ENCODE assay signal across 31 cellular contexts in the genomic region with DNA sequence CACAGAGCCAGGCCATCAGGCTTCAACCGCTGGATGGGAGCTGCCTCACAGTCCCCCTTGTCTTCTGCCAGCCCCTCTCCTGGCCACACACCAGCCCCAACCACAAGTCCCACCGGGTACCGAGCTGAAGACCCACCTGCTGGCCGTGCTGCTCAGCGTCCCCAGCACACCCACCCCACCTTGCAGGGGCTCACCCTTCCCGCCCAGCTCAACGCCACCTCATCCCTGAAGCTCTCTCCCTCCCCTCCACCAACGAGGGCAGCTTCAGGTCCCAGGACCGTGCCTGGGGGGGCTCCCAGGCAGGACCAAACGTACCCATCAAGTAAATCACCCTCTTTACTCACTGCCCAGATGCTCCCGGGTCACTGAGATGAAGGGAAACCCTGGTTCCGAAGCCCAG.
"Had no signal": no experiment of that assay in that cellular context is flagged by ENCODE, and none has a peak within 500 bp of the region (broad histone marks: within the 10 kb centered on the region; RNA-seq: fewer than 3 reads in every experiment).

No MANE protein-coding gene starts in this region.

- H3K27ac Mint-ChIP-seq: activated CD4-positive, alpha-beta memory T cell treated with anti-CD3 and anti-CD28 coated beads for 36 hours; activated CD4-positive, alpha-beta T cell treated with anti-CD3 and anti-CD28 coated beads, Interleukin-2, amount 10 ng/mL, durations not matched to agents 24 days and 14 days; activated naive CD4-positive, alpha-beta T cell treated with anti-CD3 and anti-CD28 coated beads, Interleukin-2, amount 50 U/mL, for 24 hours; activated T-cell treated with anti-CD3 and anti-CD28 coated beads, Interleukin-2, amount 50 U/mL, for 72 hours; effector memory CD8-positive, alpha-beta T cell; natural killer cell treated with Interleukin-12 subunit alpha and Interleukin-12 subunit beta and Interleukin-15 and Interleukin-18, amount 100 ng/mL, for 72 hours; progenitor cell of endocrine pancreas; stimulated activated effector memory CD8-positive, alpha-beta T cell treated with anti-CD3 and anti-CD28 coated beads, Interleukin-12 subunit alpha, Interleukin-12 subunit beta, amount 100 ng/mL, for 72 hours; stimulated activated naive CD8-positive, alpha-beta T cell treated with anti-CD3 and anti-CD28 coated beads, Interleukin-15, Interleukin-2, amounts not matched to agents 100 ng/mL and 50 ng/mL, for 24 hours; T-helper 17 cell; type B pancreatic cell had no signal

- H3K9me3 Mint-ChIP-seq: activated CD4-positive, alpha-beta memory T cell treated with anti-CD3 and anti-CD28 coated beads for 36 hours; activated CD4-positive, alpha-beta T cell treated with anti-CD3 and anti-CD28 coated beads, Interleukin-2, amount 10 ng/mL, durations not matched to agents 24 days and 14 days; activated naive CD4-positive, alpha-beta T cell treated with anti-CD3 and anti-CD28 coated beads, Interleukin-2, amount 50 U/mL, for 24 hours; activated T-cell treated with anti-CD3 and anti-CD28 coated beads, Interleukin-2, amount 50 U/mL, for 72 hours; effector memory CD8-positive, alpha-beta T cell; natural killer cell treated with Interleukin-12 subunit alpha and Interleukin-12 subunit beta and Interleukin-15 and Interleukin-18, amount 100 ng/mL, for 72 hours; stimulated activated effector memory CD8-positive, alpha-beta T cell treated with anti-CD3 and anti-CD28 coated beads, Interleukin-12 subunit alpha, Interleukin-12 subunit beta, amount 100 ng/mL, for 72 hours; stimulated activated naive CD8-positive, alpha-beta T cell treated with anti-CD3 and anti-CD28 coated beads, Interleukin-15, Interleukin-2, amounts not matched to agents 100 ng/mL and 50 ng/mL, for 24 hours; type B pancreatic cell had no signal

- DNase-seq: activated CD4-positive, alpha-beta memory T cell treated with anti-CD3 and anti-CD28 coated beads for 36 hours; activated CD4-positive, alpha-beta T cell treated with anti-CD3 and anti-CD28 coated beads, Interleukin-2, amount 10 ng/mL, durations not matched to agents 24 days and 14 days; activated CD4-positive, CD25-positive, alpha-beta regulatory T cell treated with anti-CD3 and anti-CD28 coated beads, Interleukin-2, amount 50 U/mL, for 72 hours; activated CD8-positive, alpha-beta memory T cell treated with anti-CD3 and anti-CD28 coated beads, Interleukin-2, amount 50 U/mL, for 4 hours; activated gamma-delta T cell; activated T-cell treated with anti-CD3 and anti-CD28 coated beads, Interleukin-2, amount 50 U/mL, for 72 hours; anterior cingulate cortex; cerebellar nuclear complex; effector memory CD8-positive, alpha-beta T cell; erythroblast; left colon; mesendoderm; stimulated activated CD4-positive, alpha-beta T cell treated with anti-CD3 and anti-CD28 coated beads, Interleukin-4, amount 100 ng/mL, for 24 hours; T1000 had no signal

- ATAC-seq: activated T-cell treated with anti-CD3 and anti-CD28 coated beads, Interleukin-2, amount 50 U/mL, for 72 hours; body of pancreas; effector memory CD8-positive, alpha-beta T cell; gastrocnemius medialis; left colon; lower lobe of right lung; mucosa of descending colon; natural killer cell treated with Interleukin-12 subunit alpha and Interleukin-12 subunit beta and Interleukin-15 and Interleukin-18, amount 100 ng/mL, for 72 hours; right lobe of liver; SK-N-SH treated with all-trans-retinoic acid at 6 μM for 48 hours; stimulated activated effector memory CD8-positive, alpha-beta T cell treated with anti-CD3 and anti-CD28 coated beads, Interleukin-12 subunit alpha, Interleukin-12 subunit beta, amount 100 ng/mL, for 72 hours; T-helper 17 cell had no signal

- H3K4me3 ChIP-seq: body of pancreas, coronary artery, dorsolateral prefrontal cortex, gastrocnemius medialis, hepatocyte, lower lobe of right lung, mucosa of descending colon, right lobe of liver, skin epidermis had no signal

- H3K9me3 ChIP-seq: body of pancreas, gastrocnemius medialis, lower lobe of right lung, mucosa of descending colon, right lobe of liver had no signal

- H3K27me3 ChIP-seq: body of pancreas, dorsolateral prefrontal cortex, gastrocnemius medialis, hepatocyte, right lobe of liver had no signal

- H3K4me3 Mint-ChIP-seq: activated CD4-positive, alpha-beta memory T cell treated with anti-CD3 and anti-CD28 coated beads for 36 hours; activated CD4-positive, alpha-beta T cell treated with anti-CD3 and anti-CD28 coated beads, Interleukin-2, amount 10 ng/mL, durations not matched to agents 24 days and 14 days; activated naive CD4-positive, alpha-beta T cell treated with anti-CD3 and anti-CD28 coated beads, Interleukin-2, amount 50 U/mL, for 24 hours; activated T-cell treated with anti-CD3 and anti-CD28 coated beads, Interleukin-2, amount 50 U/mL, for 72 hours; effector memory CD8-positive, alpha-beta T cell; natural killer cell treated with Interleukin-12 subunit alpha and Interleukin-12 subunit beta and Interleukin-15 and Interleukin-18, amount 100 ng/mL, for 72 hours; stimulated activated effector memory CD8-positive, alpha-beta T cell treated with anti-CD3 and anti-CD28 coated beads, Interleukin-12 subunit alpha, Interleukin-12 subunit beta, amount 100 ng/mL, for 72 hours; stimulated activated naive CD8-positive, alpha-beta T cell treated with anti-CD3 and anti-CD28 coated beads, Interleukin-15, Interleukin-2, amounts not matched to agents 100 ng/mL and 50 ng/mL, for 24 hours; T-helper 17 cell; type B pancreatic cell had no signal

- H3K27ac ChIP-seq: body of pancreas, coronary artery, dorsolateral prefrontal cortex, gastrocnemius medialis, hepatocyte, lower lobe of right lung, right lobe of liver, skin epidermis had no signal

- H3K4me2 ChIP-seq: hepatocyte had no signal

- H3K4me1 Mint-ChIP-seq: activated naive CD4-positive, alpha-beta T cell treated with anti-CD3 and anti-CD28 coated beads, Interleukin-2, amount 50 U/mL, for 24 hours had no signal

- H3K36me3 Mint-ChIP-seq: natural killer cell treated with Interleukin-12 subunit alpha and Interleukin-12 subunit beta and Interleukin-15 and Interleukin-18, amount 100 ng/mL, for 72 hours had no signal

- H3K27me3 Mint-ChIP-seq: activated CD4-positive, alpha-beta memory T cell treated with anti-CD3 and anti-CD28 coated beads for 36 hours; activated CD4-positive, alpha-beta T cell treated with anti-CD3 and anti-CD28 coated beads, Interleukin-2, amount 10 ng/mL, durations not matched to agents 24 days and 14 days; activated naive CD4-positive, alpha-beta T cell treated with anti-CD3 and anti-CD28 coated beads, Interleukin-2, amount 50 U/mL, for 24 hours; effector memory CD8-positive, alpha-beta T cell; natural killer cell treated with Interleukin-12 subunit alpha and Interleukin-12 subunit beta and Interleukin-15 and Interleukin-18, amount 100 ng/mL, for 72 hours; progenitor cell of endocrine pancreas; stimulated activated naive CD8-positive, alpha-beta T cell treated with anti-CD3 and anti-CD28 coated beads, Interleukin-15, Interleukin-2, amounts not matched to agents 100 ng/mL and 50 ng/mL, for 24 hours; T-helper 17 cell; type B pancreatic cell had no signal
